1 cellular context compared by ENCODE assay signal in the genomic region with DNA sequence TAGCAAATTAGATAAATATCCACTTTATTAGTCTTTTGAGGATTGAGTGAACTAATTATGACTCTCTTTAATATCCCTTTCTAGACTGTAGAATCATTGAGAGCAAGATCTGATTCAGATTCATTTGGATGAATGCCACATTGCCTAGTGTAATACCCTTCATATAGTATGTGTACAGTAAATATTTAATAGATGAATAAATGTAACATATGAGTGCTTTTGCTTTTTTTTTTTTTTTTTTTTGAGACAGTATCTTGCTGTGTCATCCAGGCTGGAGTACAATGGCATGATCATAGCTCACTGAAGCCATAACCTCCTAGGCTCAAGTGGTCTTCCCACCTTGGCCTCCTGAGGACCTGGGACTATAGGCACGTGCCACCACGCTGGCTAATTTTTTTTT.
TF ChIP-seq lines count a peak whose summit lies in the region.

No MANE protein-coding gene starts in this region.

TF ChIP-seq in A549, 52 proteins besides CTCF, POLR2A, EP300 and RAD21 (continued from another document):
- TF ChIP-seq HOXB13 (CRISPR knock-in tag; IDR thresholded peaks at IDR 0.05; ENCODE audit: low read depth): no peak
- no peak for TF ChIP-seq PBX3 (IDR thresholded peaks at IDR 0.05)
- TF ChIP-seq HOXB5 (CRISPR knock-in tag; IDR thresholded peaks at IDR 0.05): no peak
